In the genomic region with DNA sequence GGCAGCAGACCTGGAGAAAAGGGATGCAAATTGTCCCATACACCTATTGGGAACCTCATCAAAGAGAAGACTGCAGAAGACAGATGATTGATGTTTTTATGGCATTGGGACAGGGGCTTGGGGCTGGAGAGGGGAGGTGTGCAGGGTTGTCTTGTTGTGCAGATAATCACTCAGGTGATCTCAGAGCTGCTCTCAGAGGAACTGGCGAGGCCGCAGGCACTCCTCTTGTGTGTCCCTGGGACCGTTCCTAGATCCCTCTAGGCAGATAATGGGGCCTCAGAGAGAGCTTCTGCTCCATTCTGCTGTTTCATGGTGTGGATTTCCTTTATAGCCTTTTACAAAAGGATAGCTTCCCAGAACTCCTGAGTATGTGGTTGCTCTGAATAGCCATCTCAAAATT, we compare ENCODE assay signal across 8 cellular contexts. TPM values are rescaled to one million over a fixed set of nuclear protein-coding genes. Genes with fewer than 3 reads are reported as not detected.
DNase-seq lines count a peak whose midpoint lies in the region; ATAC-seq, FAIRE-seq and TF ChIP-seq lines count a peak whose summit lies in the region.

No MANE protein-coding gene starts in this region.

- POLR2A ChIA-PET in activated B cell treated with CpG ODN at 0.5 μM for 24 hours (lab: Charles Lee): interaction anchor here (0.6 to 2.2 kb wide), 3 partner anchors 22 to 114 kb away, joined by 3 to 17 read pairs (median 4); no protein-coding TSS in a partner anchor

- H3K9me3 ChIP-seq in iPS-20b (ENCODE audit: insufficient read depth, low read depth, low read length) (no peaks in the 10 kb centered on the region), stomach (no peaks in the 10 kb centered on the region)

- CTCF ChIA-PET in activated B cell treated with CpG ODN at 0.5 μM for 24 hours (lab: Charles Lee): interaction anchor here (0.8 kb wide), 1 partner anchor 161 kb away, joined by 3 read pairs; the partner anchor contains the start of gene GAA

- H3K27me3 ChIP-seq in iPS-20b (ENCODE audit: insufficient read depth, low read length) (no peaks in the 10 kb centered on the region), stomach (no peaks in the 10 kb centered on the region)

- H3K36me3 ChIP-seq in iPS-20b (ENCODE audit: insufficient read depth, low read depth, low read length) (peaks cover 9% of the 10 kb centered on the region; the same call in 1 of the 2 replicates), stomach (peaks cover 0 to 24% (median 18%) of the 10 kb centered on the region in 4 donors)

- no peak for ATAC-seq in activated B cell treated with CpG ODN at 0.5 μM for 24 hours (ENCODE audit: low read depth)
- no peak for ATAC-seq in HG02798 (IDR thresholded peaks at IDR 0.05; ENCODE audit: poor library complexity, unreplicated experiment)

- H3K27me3 Mint-ChIP-seq in activated B cell treated with CpG ODN at 0.5 μM for 24 hours: no peaks in the 10 kb centered on the region

- peaks cover 16% of the 10 kb centered on the region for H3K36me3 Mint-ChIP-seq in activated B cell treated with CpG ODN at 0.5 μM for 24 hours (ENCODE audit: low read depth)

- no peak for TF ChIP-seq EP300 in stomach (IDR thresholded peaks at IDR 0.05)

- peaks cover 71% of the 10 kb centered on the region for H3K4me1 Mint-ChIP-seq in activated B cell treated with CpG ODN at 0.5 μM for 24 hours

- H3K27ac ChIP-seq in iPS-20b (ENCODE audit: low read length): peak overlapping the region; percentile 79
- peak overlapping the region; percentile 99 to 100 (median 99) for H3K27ac ChIP-seq in stomach

- no peak for TF ChIP-seq CTCF in activated B cell treated with CpG ODN at 0.5 μM for 24 hours (IDR thresholded peaks at IDR 0.05)
- no peak for TF ChIP-seq CTCF in stomach (IDR thresholded peaks at IDR 0.05)

- H3K4me3 ChIP-seq in iPS-20b (ENCODE audit: low read length) (peak overlapping the region; percentile 91; the same call in 1 of the 2 replicates), stomach (peak overlapping the region; percentile 84 to 96 (median 92))

- H3K27ac Mint-ChIP-seq in activated B cell treated with CpG ODN at 0.5 μM for 24 hours: peak overlapping the region; percentile 90

- peaks cover 19% of the 10 kb centered on the region for H3K4me1 ChIP-seq in iPS-20b (ENCODE audit: insufficient read depth, low read length)
- peaks cover 34 to 61% (median 54%) of the 10 kb centered on the region in 4 donors for H3K4me1 ChIP-seq in stomach

- DNase-seq in SHP77 (lab: John Stamatoyannopoulos, UW) (peak; percentile 27 to 37), SHP77 treated with DMSO at 0.1 percent for 48 hours (lab: John Stamatoyannopoulos, UW) (no peak), activated B cell treated with CpG ODN at 0.5 μM for 24 hours (no peak), stomach (no peak), 8988T (no peak), GM12892 (ENCODE audit: insufficient read length) (no peak)

- peak overlapping the region; percentile 82 for H3K4me3 Mint-ChIP-seq in activated B cell treated with CpG ODN at 0.5 μM for 24 hours

- H3K9ac ChIP-seq in iPS-20b (ENCODE audit: low read depth, low read length): peak overlapping the region; percentile 96; the same call in 1 of the 2 replicates

- intact Hi-C loops in activated B cell treated with CpG ODN at 0.5 μM for 24 hours (cut with micrococcal nuclease) (loop anchor here (5.0 kb wide), 3 partner anchors 160 to 975 kb away; partner anchors contain the start of genes CEP131, GAA, NDUFAF8 and TEPSIN), stomach (cut with DNase I; ENCODE audit: low total_unique reads) (no loop called here)

- H3K9me3 Mint-ChIP-seq in activated B cell treated with CpG ODN at 0.5 μM for 24 hours: no peaks in the 10 kb centered on the region

- TF ChIP-seq POLR2A in stomach (IDR thresholded peaks at IDR 0.05): no peak
- TF ChIP-seq POLR2A in GM12892 (IDR thresholded peaks at IDR 0.05; ENCODE audit: low read depth, low read length): no peak

- FAIRE-seq in GM12892 (lab: Jason Lieb, UNC): no peak

- 27 to 60% (median 47%) methylated on average over 3 of the region's 3 CpGs for WGBS in stomach, 5 donors

RNA-seq across cellular contexts. Expression of gene RNF213, which starts 1.6 kb away (rescaled TPM):
- total RNA-seq in activated B cell treated with CpG ODN at 0.5 μM for 24 hours (203 and 228 TPM in 2 replicates), stomach (100 to 1,000 TPM in 4 of 5 donors, 10 to 100 TPM in 1; 84.8 to 358 (median 208) TPM)
- polyA plus RNA-seq in stomach: 10 to 100 TPM; 12.3 to 29.6 (median 12.4) TPM
- 98.6 TPM for polyA plus RNA-seq in GM12892 (2012; ENCODE audit: missing spikeins)

RNA-seq across cellular contexts. Expression of gene SLC26A11, which starts 42.1 kb away (rescaled TPM):
- total RNA-seq in activated B cell treated with CpG ODN at 0.5 μM for 24 hours (7.5 and 8.4 TPM in 2 replicates), stomach (10 to 100 TPM in 3 of 5 donors, 1 to 10 TPM in 2; 2.3 to 93.3 (median 10.1) TPM)
- polyA plus RNA-seq in stomach: 1 to 10 TPM; 2.6 to 8.7 (median 3.0) TPM
- 2.0 TPM for polyA plus RNA-seq in GM12892 (2012; ENCODE audit: missing spikeins)

RNA-seq across cellular contexts. Expression of gene SGSH, which starts 42.2 kb away (rescaled TPM):
- 38.8 and 41.3 TPM in 2 replicates for total RNA-seq in activated B cell treated with CpG ODN at 0.5 μM for 24 hours
- total RNA-seq in stomach: 100 to 1,000 TPM in 2 of 5 donors, 10 to 100 TPM in 3; 15.8 to 307 (median 54.2) TPM
- 10 to 100 TPM; 15.7 to 30.1 (median 25.2) TPM for polyA plus RNA-seq in stomach
- polyA plus RNA-seq in GM12892 (2012; ENCODE audit: missing spikeins): 9.6 TPM

Comparison
In these comparisons a context has a peak if more than half of its experiments do, and no peak if none do; other contexts are left out.
1. DNase-seq: peak in SHP77 (2 of 2); none in SHP77 treated with DMSO at 0.1 percent for 48 hours (single experiment), activated B cell treated with CpG ODN at 0.5 μM for 24 hours (single experiment), stomach (single experiment), 8988T (single experiment) and GM12892 (single experiment).